In genomic region chr12:53453953-53454640, GRCh38 we compare ENCODE assay signal across 8 cellular contexts. TPM values are rescaled to one million over a fixed set of nuclear protein-coding genes. Genes with fewer than 3 reads are reported as not detected.
DNase-seq lines count a peak whose midpoint lies in the region; ATAC-seq and TF ChIP-seq lines count a peak whose summit lies in the region.

No MANE protein-coding gene starts in this region.

- H3K4me2 ChIP-seq in GM23248 (ENCODE audit: unreplicated experiment), result peak overlapping the region; percentile 88

- ATAC-seq in GM18909 (IDR thresholded peaks at IDR 0.05; ENCODE audit: poor library complexity, unreplicated experiment), result no peak

- H3K4me3 Mint-ChIP-seq in endodermal cell (peak overlapping the region; percentile 92), progenitor cell of endocrine pancreas (ENCODE audit: low read depth) (peak overlapping the region; percentile 98)

- H3K79me2 ChIP-seq in GM23248 (ENCODE audit: insufficient read depth), result peaks cover 69% of the 10 kb centered on the region

- H3K4me1 Mint-ChIP-seq in endodermal cell, result peaks cover 35% of the 10 kb centered on the region
- peaks cover 28% of the 10 kb centered on the region for H3K4me1 Mint-ChIP-seq in progenitor cell of endocrine pancreas (ENCODE audit: low read depth)

- H3K36me3 Mint-ChIP-seq in endodermal cell (ENCODE audit: low read depth) (peaks cover 55% of the 10 kb centered on the region), progenitor cell of endocrine pancreas (ENCODE audit: insufficient read depth) (peaks cover 27% of the 10 kb centered on the region)

- H3K4me1 ChIP-seq in GM23248 (ENCODE audit: insufficient read depth) (peaks cover 14% of the 10 kb centered on the region), endodermal cell (ENCODE audit: control insufficient read depth, insufficient read depth, low read length) (peaks cover 11% of the 10 kb centered on the region)

- peaks cover 60% of the 10 kb centered on the region for H3F3A ChIP-seq in GM23248 (ENCODE audit: insufficient read depth)

- H3K27ac ChIP-seq in GM23248 (peak overlapping the region; percentile 92; the same call in 1 of the 2 replicates), endodermal cell (ENCODE audit: low read depth, low read length) (no peak overlapping the region)

- H3K9me3 Mint-ChIP-seq in endodermal cell (no peaks in the 10 kb centered on the region), progenitor cell of endocrine pancreas (ENCODE audit: low read depth) (no peaks in the 10 kb centered on the region)

- H3K27me3 ChIP-seq in GM23248 (replicated peaks; ENCODE audit: insufficient read depth), result no peaks in the 10 kb centered on the region
- no peaks in the 10 kb centered on the region for H3K27me3 ChIP-seq in endodermal cell (ENCODE audit: control insufficient read depth, insufficient read depth, low read length, poor library complexity, severe bottlenecking)

- no peaks in the 10 kb centered on the region for H3K9me2 ChIP-seq in GM23248 (ENCODE audit: insufficient read depth)

- H4K20me1 ChIP-seq in GM23248 (ENCODE audit: insufficient read depth), result peaks cover 30% of the 10 kb centered on the region

- no peak for DNase-seq in GM23248
- DNase-seq in endodermal cell, result no peak
- no peak for DNase-seq in progenitor cell of endocrine pancreas (ENCODE audit: low spot score, unreplicated experiment)
- DNase-seq in NOMO-1 (lab: John Stamatoyannopoulos, UW; ENCODE audit: unreplicated experiment in 2 of 2), result no peak
- no peak for DNase-seq in NCI-H146 treated with DMSO at 0.1 percent for 48 hours (lab: John Stamatoyannopoulos, UW; ENCODE audit: unreplicated experiment)
- no peak for DNase-seq in mesenteric fat pad (ENCODE audit: low spot score)

- H3K9me3 ChIP-seq in GM23248 (ENCODE audit: low read depth) (no peaks in the 10 kb centered on the region), endodermal cell (ENCODE audit: control insufficient read depth, low read length) (no peaks in the 10 kb centered on the region)

- in situ Hi-C loops in GM23248 (cut with MboI), result no loop called here

- H3K36me3 ChIP-seq in GM23248 (ENCODE audit: low read depth), result peaks cover 53% of the 10 kb centered on the region
- H3K36me3 ChIP-seq in endodermal cell (ENCODE audit: control insufficient read depth, insufficient read depth, low read length), result peaks cover 63% of the 10 kb centered on the region

- H3K4me3 ChIP-seq in GM23248, result peak overlapping the region; percentile 99
- H3K4me3 ChIP-seq in endodermal cell (ENCODE audit: low read length), result peak overlapping the region; percentile 100

- 33 to 38% methylated on average over 6 of the region's 6 CpGs for WGBS in GM23248 (ENCODE audit: low coverage in 1 of 2, low lambda C conversion rate in 2 of 2, missing lambda C conversion rate in 2 of 2), 2 experiments
- WGBS in endodermal cell (ENCODE audit: insufficient coverage in 1 of 2, insufficient read length in 1 of 2), 2 experiments, result 73 to 75% methylated on average over 5 to 6 of the region's 6 CpGs

- H3K27ac Mint-ChIP-seq in endodermal cell, result peak overlapping the region; percentile 82
- peak overlapping the region; percentile 94 for H3K27ac Mint-ChIP-seq in progenitor cell of endocrine pancreas

- TF ChIP-seq CTCF in endodermal cell (conservative IDR thresholded peaks at IDR 0.05), result no peak
- no peak for TF ChIP-seq CTCF in progenitor cell of endocrine pancreas (IDR thresholded peaks at IDR 0.05; ENCODE audit: unreplicated experiment)

- no peak overlapping the region for H2AFZ ChIP-seq in GM23248

- H3K27me3 Mint-ChIP-seq in endodermal cell (ENCODE audit: insufficient read depth) (no peaks in the 10 kb centered on the region), progenitor cell of endocrine pancreas (no peaks in the 10 kb centered on the region)

- H3K9ac ChIP-seq in GM23248 (peak overlapping the region; percentile 99), endodermal cell (ENCODE audit: extremely low read depth, low read length, poor library complexity, severe bottlenecking) (peak overlapping the region; percentile 99)

TF ChIP-seq in PFSK-1, 5 proteins besides CTCF, POLR2A, EP300 and RAD21:
- TF ChIP-seq POLR2AphosphoS5 (IDR thresholded peaks at IDR 0.05; ENCODE audit: low read depth, low read length) (0 out of 2 replicates have a peak, but pooled peaks have one; percentile 5), REST (IDR thresholded peaks at IDR 0.05; ENCODE audit: insufficient read depth in 1 of 2, low read depth in 2 of 2, low read length in 2 of 2) (no peak)

RNA-seq across cellular contexts. Expression of gene PCBP2, which starts 2.2 kb away (rescaled TPM):
- total RNA-seq in GM23248 (2014; rRNA removed; shearing (Covaris generic)), result 143 TPM in 2 replicates
- 94.3 and 100 TPM in 2 replicates for polyA plus RNA-seq in GM23248 (2016; fragmentation: Nextera tagmentation; extraction: Ambion mirVana)
- 738 TPM for polyA plus RNA-seq in PFSK-1 (2012; ENCODE audit: insufficient read length, low read depth)
- total RNA-seq in endodermal cell (1,000 to 10,000 TPM; 1,281 to 1,338 TPM), progenitor cell of endocrine pancreas (1,366 and 1,400 TPM in 2 replicates), mesenteric fat pad (722 TPM)
- 1,028 TPM for polyA plus RNA-seq in endodermal cell (2013, experiment 1 of 2)
- polyA plus RNA-seq in endodermal cell (2013, experiment 2 of 2), result 890 TPM

RNA-seq across cellular contexts. Expression of gene PRR13, which starts 12.6 kb away (rescaled TPM):
- total RNA-seq in GM23248 (2014; rRNA removed; shearing (Covaris generic)), result 35.3 and 42.4 TPM in 2 replicates
- polyA plus RNA-seq in GM23248 (2016; fragmentation: Nextera tagmentation; extraction: Ambion mirVana), result 217 and 221 TPM in 2 replicates
- polyA plus RNA-seq in PFSK-1 (2012; ENCODE audit: insufficient read length, low read depth), result 224 TPM
- total RNA-seq in endodermal cell (100 to 1,000 TPM; 184 to 209 TPM), progenitor cell of endocrine pancreas (101 and 106 TPM in 2 replicates), mesenteric fat pad (119 TPM)
- polyA plus RNA-seq in endodermal cell (2013, experiment 1 of 2), result 101 TPM
- 95.7 TPM for polyA plus RNA-seq in endodermal cell (2013, experiment 2 of 2)

RNA-seq across cellular contexts. Expression of gene AMHR2, which starts 30.4 kb away (rescaled TPM):
- total RNA-seq in GM23248 (2014; rRNA removed; shearing (Covaris generic)), result not detected in 2 replicates
- polyA plus RNA-seq in GM23248 (2016; fragmentation: Nextera tagmentation; extraction: Ambion mirVana), result not detected in 2 replicates
- polyA plus RNA-seq in PFSK-1 (2012; ENCODE audit: insufficient read length, low read depth), result not detected
- total RNA-seq in endodermal cell (10 to 100 TPM; 17.1 to 23.6 TPM), progenitor cell of endocrine pancreas (35.1 and 35.7 TPM in 2 replicates), mesenteric fat pad (not detected)
- 2.5 TPM for polyA plus RNA-seq in endodermal cell (2013, experiment 1 of 2)
- polyA plus RNA-seq in endodermal cell (2013, experiment 2 of 2), result 3.4 TPM

RNA-seq across cellular contexts. Expression of gene MAP3K12, which starts 45.2 kb away (rescaled TPM):
- total RNA-seq in GM23248 (2014; rRNA removed; shearing (Covaris generic)), result 36.5 and 37.4 TPM in 2 replicates
- polyA plus RNA-seq in GM23248 (2016; fragmentation: Nextera tagmentation; extraction: Ambion mirVana), result 8.7 and 10.4 TPM in 2 replicates
- polyA plus RNA-seq in PFSK-1 (2012; ENCODE audit: insufficient read length, low read depth), result 30.7 TPM
- total RNA-seq in endodermal cell (1 to 10 TPM; 5.5 to 8.1 TPM), progenitor cell of endocrine pancreas (11.9 and 17.0 TPM in 2 replicates), mesenteric fat pad (12.2 TPM)
- 27.5 TPM for polyA plus RNA-seq in endodermal cell (2013, experiment 1 of 2)
- polyA plus RNA-seq in endodermal cell (2013, experiment 2 of 2), result 21.6 TPM

RNA-seq across cellular contexts. Expression of gene TARBP2, which starts 47.0 kb away (rescaled TPM):
- total RNA-seq in GM23248 (2014; rRNA removed; shearing (Covaris generic)), result 40.1 and 54.1 TPM in 2 replicates
- polyA plus RNA-seq in GM23248 (2016; fragmentation: Nextera tagmentation; extraction: Ambion mirVana), result 32.1 and 36.0 TPM in 2 replicates
- polyA plus RNA-seq in PFSK-1 (2012; ENCODE audit: insufficient read length, low read depth), result 65.6 TPM
- 10 to 100 TPM; 48.4 to 60.3 TPM for total RNA-seq in endodermal cell
- 60.9 TPM for polyA plus RNA-seq in endodermal cell (2013, experiment 1 of 2)
- 51.7 TPM for polyA plus RNA-seq in endodermal cell (2013, experiment 2 of 2)
- total RNA-seq in progenitor cell of endocrine pancreas, result 60.2 and 61.5 TPM in 2 replicates
- total RNA-seq in mesenteric fat pad, result 16.8 TPM

Comparison
In these comparisons a context has a peak if more than half of its experiments do, and no peak if none do; other contexts are left out.
1. RNA of gene AMHR2, which starts 30.4 kb away (total RNA-seq): 35.1 to 35.7 TPM in progenitor cell of endocrine pancreas and 17.1 to 23.6 TPM in endodermal cell; not detected in GM23248 and not detected in mesenteric fat pad (single experiment); every median in the first group is over 10 times any median in the second.